In the genomic region with DNA sequence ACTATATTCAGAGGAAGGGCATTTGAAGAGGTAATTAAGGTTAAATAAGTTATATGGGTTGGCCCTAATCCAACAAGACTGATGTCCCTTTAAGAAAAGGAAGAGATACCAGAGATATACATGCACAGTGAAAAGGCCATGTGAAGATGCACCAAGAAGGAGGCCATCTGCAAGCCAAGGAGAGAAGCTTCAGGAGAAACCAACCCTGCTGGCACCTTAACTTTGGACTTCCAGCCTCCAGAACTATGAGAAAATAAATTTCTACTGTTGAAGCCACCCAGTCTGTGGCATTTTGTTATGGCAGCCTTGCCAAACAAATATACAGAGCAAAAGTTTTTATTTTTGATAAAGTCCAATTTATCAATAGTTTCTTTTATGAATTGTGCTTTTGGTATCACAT, we compare ENCODE assay signal across 10 cellular contexts.
"Had no signal": no experiment of that assay in that cellular context is flagged by ENCODE, and none has a peak within 500 bp of the region (broad histone marks: within the 10 kb centered on the region; RNA-seq: fewer than 3 reads in every experiment).

No MANE protein-coding gene starts in this region.

- H2AFZ ChIP-seq: GM23338 had no signal

- DNase-seq: Kasumi-1, KG1 had no signal

- H3K4me3 Mint-ChIP-seq: GM23338, IgD-negative memory B cell had no signal

- H3K27ac Mint-ChIP-seq: GM23338, IgD-negative memory B cell had no signal

- H3K9me3 ChIP-seq: HAP-1 had no signal

- H3K4me2 ChIP-seq: GM23338 had no signal

- H3K27ac ChIP-seq: HL-60 had no signal

- FAIRE-seq: H1, H54, HepG2 had no signal

- H3K4me3 ChIP-seq: GM23338, HAP-1 had no signal

- ATAC-seq: GM23338, HCT116, HepG2 had no signal

- H3K9me3 Mint-ChIP-seq: IgD-negative memory B cell had no signal

- H3K27me3 Mint-ChIP-seq: IgD-negative memory B cell had no signal

- H3K36me3 ChIP-seq: HAP-1 had no signal
